8 cellular contexts compared by ENCODE assay signal in genomic region chr12:75511116-75512048, GRCh38. TPM values are rescaled to one million over a fixed set of nuclear protein-coding genes. Genes with fewer than 3 reads are reported as not detected.
DNase-seq lines count a peak whose midpoint lies in the region; ATAC-seq and TF ChIP-seq lines count a peak whose summit lies in the region.

KRR1 (minus strand) TSS chr12:75511609; CDS start chr12:75511597, 12 bp downstream.

- H3K27ac Mint-ChIP-seq in natural killer cell = peak within 1 kb of the TSS; percentile 98

- no peak for TF ChIP-seq CTCF in natural killer cell (IDR thresholded peaks at IDR 0.05)

- H3K4me1 Mint-ChIP-seq in natural killer cell = peaks cover 22 to 30% of the 10 kb centered on the region in 2 donors

- H3K36me3 Mint-ChIP-seq in natural killer cell = no peaks in the 10 kb centered on the region

- no peaks in the 10 kb centered on the region for H3K27me3 Mint-ChIP-seq in natural killer cell (ENCODE audit: low read depth in 2 of 2)

- intact Hi-C loops in natural killer cell (cut with micrococcal nuclease) = loop anchor here (1.0 to 10.0 kb wide), 5 partner anchors 29 to 571 kb away; partner anchors contain the start of genes GLIPR1L2, NAP1L1 and PHLDA1

- no peaks in the 10 kb centered on the region for H3K9me3 Mint-ChIP-seq in natural killer cell

- ATAC-seq in natural killer cell = peak; percentile 96 to 97 (median 96)

- peak within 1 kb of the TSS; percentile 99 for H3K4me3 Mint-ChIP-seq in natural killer cell

- peak within 1 kb of the TSS; percentile 62 for H3K4me3 ChIP-seq in H7 (ENCODE audit: insufficient read depth, low read depth, low read length)

- DNase-seq in EL (peak; percentile 99), H7 (peak; percentile 37), M059J (ENCODE audit: low read depth) (peak; percentile 96), SHP77 (lab: John Stamatoyannopoulos, UW) (peak; percentile 99), fibroblast of peridontal ligament (ENCODE audit: extremely low read depth) (peak; percentile 99), natural killer cell (peak; percentile 75)
- peak; percentile 83 for DNase-seq in activated effector memory CD4-positive, alpha-beta T cell treated with Interleukin-2 at 50 U/mL for 16 hours
- DNase-seq in stimulated activated naive CD4-positive, alpha-beta T cell treated with Interleukin-2 at 50 U/mL for 16 hours (lab: John Stamatoyannopoulos, UW) = peak; percentile 89

- no peaks in the 10 kb centered on the region for H3K27me3 ChIP-seq in H7 (ENCODE audit: control insufficient read depth, insufficient read depth, low read length)

- peaks cover 3% of the 10 kb centered on the region for H3K36me3 ChIP-seq in H7 (replicated peaks; ENCODE audit: control insufficient read depth, insufficient read depth, low read length)

RNA-seq across cellular contexts. Expression of gene KRR1, which starts in this region (rescaled TPM):
- 25.6 and 35.0 TPM in 2 replicates for total RNA-seq in H7 (2014; rRNA removed; shearing (Covaris generic))
- total RNA-seq in M059J (2014; rRNA removed; shearing (Covaris generic)) = 47.1 and 93.0 TPM in 2 replicates
- total RNA-seq in natural killer cell = 100 to 1,000 TPM; 101 to 112 (median 106) TPM

Comparison
In these comparisons a context has a peak if more than half of its experiments do, and no peak if none do; other contexts are left out.
1. Peak in every context shown above with its lines: DNase-seq, ATAC-seq and H3K4me3 ChIP-seq.
2. DNase-seq: peak in every context shown above with its lines; median percentile 99 in EL; 99 in SHP77; 99 in fibroblast of peridontal ligament; 96 in M059J; 89 in stimulated activated naive CD4-positive, alpha-beta T cell treated with Interleukin-2 at 50 U/mL for 16 hours; 83 in activated effector memory CD4-positive, alpha-beta T cell treated with Interleukin-2 at 50 U/mL for 16 hours; 75 in natural killer cell; 37 in H7.